Comparison of ENCODE assay signal across 8 cellular contexts in the genomic region with DNA sequence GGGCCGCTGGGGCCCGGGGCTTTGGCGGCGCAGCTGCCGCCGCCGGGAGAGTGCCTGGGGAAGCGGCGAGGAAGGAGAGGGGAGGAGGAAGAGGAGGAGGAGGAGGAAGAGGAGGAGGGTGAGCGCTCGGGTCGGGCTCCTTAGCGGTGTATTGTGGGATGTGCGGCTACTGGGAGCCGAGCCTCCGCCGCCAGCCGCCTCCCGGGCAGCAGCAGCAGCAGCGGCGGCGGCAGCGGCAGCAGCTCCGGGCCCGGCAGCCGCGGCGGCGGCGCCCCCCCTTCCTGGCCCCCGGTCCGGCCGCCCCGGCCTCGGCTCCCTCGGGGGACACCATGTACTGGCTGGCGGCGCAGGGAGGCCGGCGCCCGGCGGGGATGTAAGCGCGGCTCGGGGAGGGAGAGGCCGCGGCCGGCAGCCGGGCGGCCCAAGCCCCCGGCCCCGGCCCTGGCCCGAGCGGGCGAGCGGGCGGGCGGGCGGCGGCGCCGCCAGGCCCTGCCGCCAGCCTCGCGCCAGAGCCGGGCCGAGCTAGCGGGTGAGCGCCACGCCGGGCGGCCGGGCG. TPM values are rescaled to one million over a fixed set of nuclear protein-coding genes. Genes with fewer than 3 reads are reported as not detected.
DNase-seq lines count a peak whose midpoint lies in the region; ATAC-seq, FAIRE-seq and TF ChIP-seq lines count a peak whose summit lies in the region.

A gene (plus strand): TSS at position 149 of the 556 bp plus-strand sequence. CDS start 729 bp downstream, outside the sequence.

- H3K4me2 ChIP-seq in H1 (ENCODE audit: insufficient read depth in 1 of 2, low read depth in 2 of 2, low read length in 2 of 2) = peak within 1 kb of the TSS; percentile 92 to 98

- H2BK15ac ChIP-seq in H1 (ENCODE audit: low read length) = no peak within 1 kb of the TSS

- no peak within 1 kb of the TSS for H2AK5ac ChIP-seq in H1 (ENCODE audit: low read depth, low read length)

- no peaks in the 10 kb centered on the region for H3K27me3 Mint-ChIP-seq in memory B cell

- no peak for TF ChIP-seq RAD21 in H1 (IDR thresholded peaks at IDR 0.05 in 1 of 2, conservative IDR thresholded peaks at IDR 0.05 in 1 of 2; ENCODE audit: low read depth in 2 of 2, low read length in 2 of 2)

- TF ChIP-seq POLR2A in GM10847 (IDR thresholded peaks at IDR 0.05; ENCODE audit: extremely low read depth, insufficient read length) (peak; percentile 31), H1 (IDR thresholded peaks at IDR 0.05; ENCODE audit: control extremely low read depth in 1 of 2, low read depth in 2 of 2, low read length in 2 of 2) (no peak)

- H3K27ac Mint-ChIP-seq in memory B cell = peak within 1 kb of the TSS; percentile 95

- TF ChIP-seq CTCF in WI38 (IDR thresholded peaks at IDR 0.05; ENCODE audit: low read depth, low read length) (no peak), H1 (IDR thresholded peaks at IDR 0.05; ENCODE audit: control extremely low read depth in 1 of 3, insufficient read depth in 1 of 3, low read depth in 1 of 3, low read length in 3 of 3) (no peak)

- POLR2A ChIA-PET in H1 (lab: Charles Lee; ENCODE audit: partially characterized antibody) = interaction anchor here (0.6 to 34.9 kb wide), 12 partner anchors 4 to 227 kb away, joined by 3 to 958 read pairs (median 8); a partner anchor contains a TSS

- H3K27me3 ChIP-seq in H1 (replicated peaks in 1 of 4; ENCODE audit: control insufficient read depth in 3 of 4, extremely low read depth in 1 of 4, insufficient read depth in 3 of 4, low read length in 3 of 4) (no peaks in the 10 kb centered on the region), stomach smooth muscle (ENCODE audit: control insufficient read depth in 1 of 2, insufficient read depth in 2 of 2, low read length in 2 of 2) (no peaks in the 10 kb centered on the region)

- H3K9me3 ChIP-seq in H1 (ENCODE audit: insufficient read depth in 2 of 2, low read depth in 1 of 2, low read length in 1 of 2) (no peaks in the 10 kb centered on the region), stomach smooth muscle (ENCODE audit: control insufficient read depth in 2 of 2, low read length in 2 of 2) (no peaks in the 10 kb centered on the region)

- H3K4me3 ChIP-seq in WI38 (ENCODE audit: low read depth, low read length) (peak within 1 kb of the TSS; percentile 80), H1 (ENCODE audit: extremely low read depth in 1 of 4, insufficient read depth in 2 of 4, low read depth in 3 of 4, low read length in 4 of 4) (peak within 1 kb of the TSS; percentile 70 to 88 (median 84)), stomach smooth muscle (ENCODE audit: low read length in 2 of 2) (peak within 1 kb of the TSS; percentile 82 to 87)

- ATAC-seq in memory B cell (ENCODE audit: low read depth) = no peak

- peak within 1 kb of the TSS; percentile 14 for H3K4ac ChIP-seq in H1 (replicated peaks; ENCODE audit: insufficient read length, low read depth, low read length)

- H3K36me3 Mint-ChIP-seq in memory B cell = peaks cover 6% of the 10 kb centered on the region

- TF ChIP-seq EP300 in H1 (IDR thresholded peaks at IDR 0.05; ENCODE audit: borderline replicate concordance in 1 of 2, low read depth in 2 of 2, low read length in 2 of 2) = no peak

- peak within 1 kb of the TSS; percentile 72 for H3K18ac ChIP-seq in H1 (ENCODE audit: extremely low read depth, low read length)

- peak within 1 kb of the TSS; percentile 86 for H2BK5ac ChIP-seq in H1 (ENCODE audit: low read depth, low read length)

- H4K8ac ChIP-seq in H1 (ENCODE audit: extremely low read depth, insufficient read depth, low read length) = peak within 1 kb of the TSS; percentile 94

- H3K56ac ChIP-seq in H1 (replicated peaks; ENCODE audit: insufficient read length, low read depth, low read length) = peak within 1 kb of the TSS; percentile 71

- H3K79me2 ChIP-seq in H1 (ENCODE audit: control insufficient read depth in 1 of 2, insufficient read depth in 2 of 2, low read length in 2 of 2) = peaks cover 0 to 38% of the 10 kb centered on the region in 2 experiments; a peak in 2 of 4 replicates

- H4K5ac ChIP-seq in H1 (ENCODE audit: insufficient read length, low read depth, low read length) = peak within 1 kb of the TSS; percentile 82

- H3K4me3 Mint-ChIP-seq in memory B cell = peak within 1 kb of the TSS; percentile 97

- peak within 1 kb of the TSS; percentile 44 for H3K14ac ChIP-seq in H1 (ENCODE audit: insufficient read length)

- 2% methylated on average over 22 of the region's 74 CpGs; no CpG with 5 or more reads in 1 of the 2 experiments for WGBS in H1 (ENCODE audit: extremely low coverage in 1 of 2, insufficient coverage in 1 of 2, insufficient read length in 1 of 2, insufficient replicate concordance in 2 of 2, low coverage in 1 of 2, low lambda C conversion rate in 2 of 2, missing lambda C conversion rate in 1 of 2), 2 experiments

- H2BK12ac ChIP-seq in H1 (ENCODE audit: low read depth, low read length) = no peak within 1 kb of the TSS; the same call in 1 of the 2 replicates

- H3K4me1 Mint-ChIP-seq in memory B cell = peaks cover 27% of the 10 kb centered on the region

- H3K23me2 ChIP-seq in H1 (ENCODE audit: low read depth, low read length) = peaks cover 30% of the 10 kb centered on the region

- H3K79me1 ChIP-seq in H1 (ENCODE audit: low read depth, low read length) = peaks cover 11% of the 10 kb centered on the region

- no peaks in the 10 kb centered on the region for H3K9me3 Mint-ChIP-seq in memory B cell

- H2BK20ac ChIP-seq in H1 (ENCODE audit: low read length) = no peak within 1 kb of the TSS

- H4K20me1 ChIP-seq in H1 (replicated peaks in 1 of 2; ENCODE audit: control insufficient read depth in 1 of 2, insufficient read depth in 2 of 2, low read length in 2 of 2) = peaks cover 2 to 4% of the 10 kb centered on the region in 2 experiments

- H2BK120ac ChIP-seq in H1 (replicated peaks; ENCODE audit: low read depth, low read length) = no peak within 1 kb of the TSS

- H4K91ac ChIP-seq in H1 (replicated peaks; ENCODE audit: insufficient read length, low read length) = peak within 1 kb of the TSS; percentile 92

- H3K23ac ChIP-seq in H1 (ENCODE audit: insufficient read length) = no peak within 1 kb of the TSS

- H3K27ac ChIP-seq in H1 (ENCODE audit: low read depth, low read length) (peak within 1 kb of the TSS; percentile 97), stomach smooth muscle (ENCODE audit: low read length) (peak within 1 kb of the TSS; percentile 100)

- no peak for FAIRE-seq in H1 (lab: Jason Lieb, UNC)

- CTCF ChIA-PET in H1 (lab: Charles Lee; ENCODE audit: partially characterized antibody) = interaction anchor here (0.6 to 12.0 kb wide), 3 partner anchors 8 to 1474 kb away, joined by 3 to 363 read pairs (median 21); a partner anchor contains a TSS

- H3K4me1 ChIP-seq in H1 (replicated peaks in 1 of 4; ENCODE audit: control insufficient read depth in 3 of 4, insufficient read depth in 4 of 4, low read length in 3 of 4) (peaks cover 3 to 20% (median 15%) of the 10 kb centered on the region in 4 experiments), stomach smooth muscle (ENCODE audit: control insufficient read depth, insufficient read depth, low read length) (peaks cover 46% of the 10 kb centered on the region)

- H3K36me3 ChIP-seq in H1 (ENCODE audit: control insufficient read depth in 2 of 4, insufficient read depth in 4 of 4, low read length in 3 of 4) (peaks cover 0 to 15% (median 3%) of the 10 kb centered on the region in 4 experiments; a peak in 2 of 8 replicates), stomach smooth muscle (ENCODE audit: control insufficient read depth in 2 of 2, insufficient read depth in 2 of 2, low read length in 2 of 2) (peaks cover 0 to 9% of the 10 kb centered on the region in 2 donors)

- H3K9ac ChIP-seq in H1 (replicated peaks in 1 of 4; ENCODE audit: extremely low read depth in 1 of 4, low read depth in 3 of 4, low read length in 3 of 4) = peak within 1 kb of the TSS; percentile 64 to 98 (median 92)
- H3K9ac ChIP-seq in stomach smooth muscle (ENCODE audit: low read length in 2 of 2) = peak within 1 kb of the TSS; percentile 98 to 99

- DNase-seq in MV-4-11 (lab: John Stamatoyannopoulos, UW) (peak; percentile 66), H1 (ENCODE audit: low read depth in 1 of 2, low spot score in 2 of 2) (no peak), memory B cell (ENCODE audit: low spot score in 2 of 2) (peak; percentile 46 to 72), NCI-H187 (lab: John Stamatoyannopoulos, UW) (no peak), NCI-H1930 (lab: John Stamatoyannopoulos, UW) (no peak)

- no peak within 1 kb of the TSS for H2AFZ ChIP-seq in H1 (ENCODE audit: low read length)

TF ChIP-seq in H1, 55 proteins besides CTCF, POLR2A, EP300 and RAD21:
- no peak for TF ChIP-seq FOSL1 (IDR thresholded peaks at IDR 0.05; ENCODE audit: insufficient read depth, low read depth, low read length)
- no peak for TF ChIP-seq CBX8 (IDR thresholded peaks at IDR 0.05; ENCODE audit: borderline replicate concordance, low read depth, low read length)
- no peak for TF ChIP-seq BCL11A (IDR thresholded peaks at IDR 0.05; ENCODE audit: low read depth in 2 of 2, low read length in 2 of 2)
- no peak for TF ChIP-seq ASH2L (IDR thresholded peaks at IDR 0.05; ENCODE audit: low read length)
- 0 out of 4 replicates have a peak, but pooled peaks of 1 of the 2 experiments have one; percentile 23 for TF ChIP-seq SIN3A (conservative IDR thresholded peaks at IDR 0.05 in 1 of 2, IDR thresholded peaks at IDR 0.05 in 1 of 2; ENCODE audit: low read depth in 1 of 2, low read length in 2 of 2)
- no peak for TF ChIP-seq CHD1 (IDR thresholded peaks at IDR 0.05; ENCODE audit: low read depth, low read length)
- TF ChIP-seq TCF12 (IDR thresholded peaks at IDR 0.05; ENCODE audit: low read depth, low read length) = no peak
- TF ChIP-seq SRF (IDR thresholded peaks at IDR 0.05; ENCODE audit: low read depth, low read length) = no peak

RNA-seq across cellular contexts. Expression of the gene that starts here (rescaled TPM):
- 17.7 and 17.8 TPM in 2 replicates for total RNA-seq in H1 (2021; fragmentation: NEBNext Ultra II Directional; extraction: Animal tissue kit (Norgen Biotek cat#: 25700))
- polyA plus RNA-seq in H1 (2011; rRNA removed) = 1.3 and 2.3 TPM in 2 replicates
- polyA plus RNA-seq in H1 (2011; cell fraction: cytosol; rRNA removed) = 1.2 TPM
- 4.1 TPM for polyA plus RNA-seq in H1 (2011; cell fraction: nucleus; rRNA removed)
- 6.5 to 10.1 TPM (median 8.7 TPM) in 4 replicates for polyA plus RNA-seq in H1 (2012, experiment 1 of 2)
- 4.9 TPM for polyA plus RNA-seq in H1 (2012, experiment 2 of 2)
- 6.6 TPM for polyA plus RNA-seq in H1 (2013, experiment 1 of 2)
- 5.8 TPM for polyA plus RNA-seq in H1 (2013, experiment 2 of 2)
- 1.5 and 2.3 TPM in 2 replicates for polyA minus RNA-seq in H1 (2011; rRNA and poly(A)+ RNA removed)
- polyA minus RNA-seq in H1 (2011; cell fraction: cytosol; rRNA and poly(A)+ RNA removed) = 5.3 TPM
- 4.7 TPM for polyA minus RNA-seq in H1 (2011; cell fraction: nucleus; rRNA and poly(A)+ RNA removed)

Comparison
In these comparisons a context has a peak if more than half of its experiments do, and no peak if none do; other contexts are left out.
1. DNase-seq: peak in MV-4-11 (single experiment) and memory B cell (2 of 2); none in H1 (0 of 2), NCI-H187 (0 of 2) and NCI-H1930 (0 of 2).
2. Peak in every context shown above with its lines, with median percentiles within 50 percentile points of each other: H3K4me3 ChIP-seq.